Comparison of ENCODE assay signal across 28 cellular contexts in the genomic region with DNA sequence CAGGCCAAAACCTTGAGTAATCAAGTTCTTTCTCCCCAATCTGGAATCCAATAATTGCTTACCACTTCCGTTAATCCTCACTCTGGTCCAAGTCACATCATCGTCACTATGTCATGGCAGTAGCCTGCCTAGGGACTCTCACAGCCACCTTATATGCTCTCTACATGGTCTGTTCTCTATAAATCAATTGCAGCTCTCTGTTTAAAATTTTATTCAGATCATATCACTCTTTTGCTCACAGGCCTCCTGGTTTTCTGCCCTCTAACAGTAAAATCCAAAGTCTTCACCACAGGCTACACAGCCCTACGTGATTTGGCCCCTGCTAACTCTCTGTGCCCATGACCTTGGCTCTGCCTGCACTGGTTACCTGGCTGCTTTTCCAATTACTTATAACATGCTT.
"Had no signal": no experiment of that assay in that cellular context is flagged by ENCODE, and none has a peak within 500 bp of the region (broad histone marks: within the 10 kb centered on the region; RNA-seq: fewer than 3 reads in every experiment).

No MANE protein-coding gene starts in this region.

- H3K4me3 ChIP-seq: colonic mucosa, coronary artery, dorsolateral prefrontal cortex, esophagus muscularis mucosa, esophagus squamous epithelium, gastrocnemius medialis, gastroesophageal sphincter, heart left ventricle, heart right ventricle had no signal

- ATAC-seq: effector memory CD8-positive, alpha-beta T cell; esophagus mucosa; foreskin keratinocyte; gastrocnemius medialis; gastroesophageal sphincter; heart left ventricle; heart right ventricle had no signal

- H3K27ac ChIP-seq: colonic mucosa, coronary artery, dorsolateral prefrontal cortex, epithelial cell of prostate, esophagus muscularis mucosa, esophagus squamous epithelium, foreskin keratinocyte, gastrocnemius medialis, gastroesophageal sphincter, heart left ventricle, heart right ventricle had no signal

- H3K4me1 ChIP-seq: colonic mucosa, foreskin keratinocyte, gastrocnemius medialis, gastroesophageal sphincter, heart right ventricle had no signal

- H3K9me3 ChIP-seq: colonic mucosa, esophagus muscularis mucosa, esophagus squamous epithelium, gastrocnemius medialis, gastroesophageal sphincter, heart left ventricle, heart right ventricle had no signal

- DNase-seq: colonic mucosa; cortex of kidney; dermis blood vessel endothelial cell; dorsolateral prefrontal cortex; effector CD4-positive, alpha-beta T cell; effector CD8-positive, alpha-beta T cell; effector memory CD4-positive, alpha-beta T cell; effector memory CD8-positive, alpha-beta T cell; endodermal cell; erythroblast; esophagus squamous epithelium; foreskin fibroblast; foreskin keratinocyte; foreskin melanocyte; gastrocnemius medialis; glutamatergic neuron; head of caudate nucleus; heart left ventricle; heart right ventricle had no signal

- H3K36me3 ChIP-seq: colonic mucosa, gastrocnemius medialis had no signal

- H3K27me3 ChIP-seq: colonic mucosa, dorsolateral prefrontal cortex, esophagus muscularis mucosa, esophagus squamous epithelium, foreskin keratinocyte, gastrocnemius medialis, gastroesophageal sphincter, heart left ventricle, heart right ventricle had no signal

- FAIRE-seq: colon, endometrium, endothelial cell of umbilical vein, frontal cortex had no signal
